ENCODE assay signal across 1 cellular context in the genomic region with DNA sequence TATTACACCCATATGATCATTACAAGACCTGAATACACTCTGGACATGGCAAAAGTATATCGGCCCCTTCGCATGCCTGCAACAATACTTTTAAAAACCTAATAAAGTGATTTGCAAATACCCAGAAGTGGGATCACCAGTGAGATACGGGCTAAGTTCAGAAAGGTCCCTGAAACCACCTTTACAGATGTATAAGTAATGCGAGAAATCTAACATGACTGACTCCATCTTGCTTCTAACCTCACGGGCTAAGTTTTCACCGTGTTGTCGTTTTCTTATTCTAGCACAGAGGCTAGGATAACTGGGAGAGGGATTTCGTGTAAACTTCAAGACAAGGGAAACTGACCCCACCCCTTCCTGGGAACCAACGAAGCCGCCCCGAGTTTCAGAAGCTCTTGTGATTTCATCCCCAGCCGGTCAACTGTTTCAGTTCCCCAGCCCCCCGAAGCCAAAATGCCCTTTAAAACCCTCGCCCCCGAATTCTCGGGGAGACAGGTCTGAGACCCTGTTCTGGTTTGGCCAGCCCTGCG.
TF ChIP-seq lines count a peak whose summit lies in the region.

No MANE protein-coding gene starts in this region.

TF ChIP-seq in WTC11, 78 proteins besides CTCF, POLR2A, EP300 and RAD21 (continued from another document):
- TF ChIP-seq, protein P1, sequence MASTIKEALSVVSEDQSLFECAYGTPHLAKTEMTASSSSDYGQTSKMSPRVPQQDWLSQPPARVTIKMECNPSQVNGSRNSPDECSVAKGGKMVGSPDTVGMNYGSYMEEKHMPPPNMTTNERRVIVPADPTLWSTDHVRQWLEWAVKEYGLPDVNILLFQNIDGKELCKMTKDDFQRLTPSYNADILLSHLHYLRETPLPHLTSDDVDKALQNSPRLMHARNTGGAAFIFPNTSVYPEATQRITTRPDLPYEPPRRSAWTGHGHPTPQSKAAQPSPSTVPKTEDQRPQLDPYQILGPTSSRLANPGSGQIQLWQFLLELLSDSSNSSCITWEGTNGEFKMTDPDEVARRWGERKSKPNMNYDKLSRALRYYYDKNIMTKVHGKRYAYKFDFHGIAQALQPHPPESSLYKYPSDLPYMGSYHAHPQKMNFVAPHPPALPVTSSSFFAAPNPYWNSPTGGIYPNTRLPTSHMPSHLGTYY (CRISPR knock-in tag; IDR thresholded peaks at IDR 0.05): no peak
- no peak for TF ChIP-seq ZNF396 (CRISPR knock-in tag; IDR thresholded peaks at IDR 0.05; ENCODE audit: borderline replicate concordance)
- no peak for TF ChIP-seq TP53 (CRISPR knock-in tag; IDR thresholded peaks at IDR 0.05)
- no peak for TF ChIP-seq NFYB (CRISPR knock-in tag; conservative IDR thresholded peaks at IDR 0.05; ENCODE audit: low read depth)
- no peak for TF ChIP-seq JUN (CRISPR knock-in tag; IDR thresholded peaks at IDR 0.05)
- TF ChIP-seq, protein P2, sequence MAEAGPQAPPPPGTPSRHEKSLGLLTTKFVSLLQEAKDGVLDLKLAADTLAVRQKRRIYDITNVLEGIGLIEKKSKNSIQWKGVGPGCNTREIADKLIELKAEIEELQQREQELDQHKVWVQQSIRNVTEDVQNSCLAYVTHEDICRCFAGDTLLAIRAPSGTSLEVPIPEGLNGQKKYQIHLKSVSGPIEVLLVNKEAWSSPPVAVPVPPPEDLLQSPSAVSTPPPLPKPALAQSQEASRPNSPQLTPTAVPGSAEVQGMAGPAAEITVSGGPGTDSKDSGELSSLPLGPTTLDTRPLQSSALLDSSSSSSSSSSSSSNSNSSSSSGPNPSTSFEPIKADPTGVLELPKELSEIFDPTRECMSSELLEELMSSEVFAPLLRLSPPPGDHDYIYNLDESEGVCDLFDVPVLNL (CRISPR knock-in tag; IDR thresholded peaks at IDR 0.05; ENCODE audit: borderline replicate concordance, low read depth): no peak
